ENCODE assay signal across 17 cellular contexts in genomic region chr3:31748281-31749245, GRCh38.
"Had no signal": no experiment of that assay in that cellular context is flagged by ENCODE, and none has a peak within 500 bp of the region (broad histone marks: within the 10 kb centered on the region; RNA-seq: fewer than 3 reads in every experiment).

No MANE protein-coding gene starts in this region.

- H3K9me3 ChIP-seq: adrenal gland, prostate gland, upper lobe of right lung had no signal

- H3K4me1 Mint-ChIP-seq: activated naive CD4-positive, alpha-beta T cell treated with anti-CD3 and anti-CD28 coated beads, Interleukin-2, amount 50 U/mL, for 24 hours; natural killer cell; T-helper 17 cell had no signal

- H3K36me3 ChIP-seq: adrenal gland, prostate gland, upper lobe of right lung had no signal

- H3K36me3 Mint-ChIP-seq: activated naive CD4-positive, alpha-beta T cell treated with anti-CD3 and anti-CD28 coated beads, Interleukin-2, amount 50 U/mL, for 24 hours; natural killer cell had no signal

- H3K27me3 ChIP-seq: adrenal gland, upper lobe of right lung had no signal

- H3K9me3 Mint-ChIP-seq: activated B cell treated with CpG ODN at 0.5 μM for 24 hours; activated CD8-positive, alpha-beta T cell treated with anti-CD3 and anti-CD28 coated beads for 36 hours; activated naive CD4-positive, alpha-beta T cell treated with anti-CD3 and anti-CD28 coated beads, Interleukin-2, amount 50 U/mL, for 24 hours; activated T-cell treated with anti-CD3 and anti-CD28 coated beads, Interleukin-2, amount 50 U/mL, for 4 hours; natural killer cell had no signal

- H3K4me3 Mint-ChIP-seq: activated B cell treated with CpG ODN at 0.5 μM for 24 hours; activated CD8-positive, alpha-beta T cell treated with anti-CD3 and anti-CD28 coated beads for 36 hours; activated naive CD4-positive, alpha-beta T cell treated with anti-CD3 and anti-CD28 coated beads, Interleukin-2, amount 50 U/mL, for 24 hours; activated T-cell treated with anti-CD3 and anti-CD28 coated beads, Interleukin-2, amount 50 U/mL, for 4 hours; natural killer cell; T-helper 17 cell had no signal

- H3K4me1 ChIP-seq: prostate gland had no signal

- H3K27ac ChIP-seq: adrenal gland, prostate gland, skin epidermis, upper lobe of right lung had no signal

- H3K4me3 ChIP-seq: adrenal gland, prostate gland, skin epidermis, upper lobe of right lung had no signal

- H3K27ac Mint-ChIP-seq: activated B cell treated with CpG ODN at 0.5 μM for 24 hours; activated CD8-positive, alpha-beta T cell treated with anti-CD3 and anti-CD28 coated beads for 36 hours; activated naive CD4-positive, alpha-beta T cell treated with anti-CD3 and anti-CD28 coated beads, Interleukin-2, amount 50 U/mL, for 24 hours; natural killer cell; T-helper 17 cell had no signal

- H3K27me3 Mint-ChIP-seq: activated B cell treated with CpG ODN at 0.5 μM for 24 hours; activated CD8-positive, alpha-beta T cell treated with anti-CD3 and anti-CD28 coated beads for 36 hours; activated naive CD4-positive, alpha-beta T cell treated with anti-CD3 and anti-CD28 coated beads, Interleukin-2, amount 50 U/mL, for 24 hours had no signal

- DNase-seq: activated B cell treated with CpG ODN at 0.5 μM for 24 hours; activated CD4-positive, alpha-beta T cell treated with anti-CD3 and anti-CD28 coated beads for 48 hours; activated CD8-positive, alpha-beta T cell treated with anti-CD3 and anti-CD28 coated beads for 36 hours; activated effector memory CD4-positive, alpha-beta T cell treated with anti-CD3 and anti-CD28 coated beads, Interleukin-2, amount 50 U/mL, for 16 hours; activated T-cell treated with anti-CD3 and anti-CD28 coated beads, Interleukin-2, amount 50 U/mL, for 4 hours; adrenal gland; left ventricle myocardium superior; mesenchymal stem cell; natural killer cell; right cardiac atrium; stimulated activated CD4-positive, alpha-beta T cell treated with anti-CD3 and anti-CD28 coated beads, Interleukin-4, amount 100 ng/mL, for 24 hours; stimulated activated naive CD4-positive, alpha-beta T cell treated with Interleukin-2 at 50 U/mL for 16 hours; T-helper 17 cell; upper lobe of right lung had no signal

- ATAC-seq: activated CD8-positive, alpha-beta T cell treated with anti-CD3 and anti-CD28 coated beads for 36 hours; activated T-cell treated with anti-CD3 and anti-CD28 coated beads, Interleukin-2, amount 50 U/mL, for 4 hours; left ventricle myocardium superior; natural killer cell; right cardiac atrium; T-helper 17 cell had no signal
